13 cellular contexts compared by ENCODE assay signal in genomic region chr19:2394669-2395292, GRCh38. TPM values are rescaled to one million over a fixed set of nuclear protein-coding genes. Genes with fewer than 3 reads are reported as not detected.
DNase-seq lines count a peak whose midpoint lies in the region; ATAC-seq and TF ChIP-seq lines count a peak whose summit lies in the region.
"Had no signal": no experiment of that assay in that cellular context is flagged by ENCODE, and none has a peak within 500 bp of the region (broad histone marks: within the 10 kb centered on the region; RNA-seq: fewer than 3 reads in every experiment).

No MANE protein-coding gene starts in this region.

- TF ChIP-seq CTCF in CD8-positive, alpha-beta T cell (IDR thresholded peaks at IDR 0.05) = no peak

- in situ Hi-C loops in G401 (cut with HindIII; ENCODE audit: low sequenced_read_pairs) = no loop called here

- H3K4me3 Mint-ChIP-seq in CD8-positive, alpha-beta T cell = peak overlapping the region; percentile 83
- H3K4me3 Mint-ChIP-seq in T-cell = peak overlapping the region; percentile 21 to 45 (median 25)

- H3K27me3 ChIP-seq in CD8-positive, alpha-beta T cell (ENCODE audit: insufficient read depth, low read length) = no peaks in the 10 kb centered on the region
- H3K27me3 ChIP-seq in mononuclear cell (ENCODE audit: insufficient read depth, low read length) = no peaks in the 10 kb centered on the region

- H3K9me3 Mint-ChIP-seq in CD8-positive, alpha-beta T cell = no peaks in the 10 kb centered on the region
- H3K9me3 Mint-ChIP-seq in T-cell = no peaks in the 10 kb centered on the region
- H3K9me3 Mint-ChIP-seq: CD4-positive, CD25-positive, alpha-beta regulatory T cell had no signal

- H3K4me1 Mint-ChIP-seq in CD8-positive, alpha-beta T cell (ENCODE audit: low read depth) = peaks cover 12% of the 10 kb centered on the region
- peaks cover 2 to 6% (median 3%) of the 10 kb centered on the region in 3 donors for H3K4me1 Mint-ChIP-seq in T-cell

- DNase-seq in CD8-positive, alpha-beta T cell = no peak
- DNase-seq in T-cell = no peak
- no peak for DNase-seq in activated CD4-positive, alpha-beta T cell treated with anti-CD3 and anti-CD28 coated beads for 1 hour
- no peak for DNase-seq in glomerular visceral epithelial cell (ENCODE audit: extremely low spot score)
- DNase-seq in G401 (ENCODE audit: low spot score) = no peak
- DNase-seq: activated CD4-positive, alpha-beta T cell treated with anti-CD3 and anti-CD28 coated beads, Interleukin-2, amount 50 U/mL, for 4 hours; hippocampal formation; NCI-H2171 treated with DMSO at 0.1 percent for 48 hours; SHP77 had no signal

- no peak overlapping the region for H3K4me3 ChIP-seq in CD8-positive, alpha-beta T cell (ENCODE audit: low read depth, low read length)
- H3K4me3 ChIP-seq in mononuclear cell (ENCODE audit: low read length) = peak overlapping the region; percentile 29

- POLR2A ChIA-PET in CD8-positive, alpha-beta T cell (lab: Charles Lee) = interaction anchor here (0.6 to 2.0 kb wide), 4 partner anchors 15 to 124 kb away, joined by 3 to 6 read pairs (median 4); partner anchors contain the start of genes LSM7 and SPPL2B
- POLR2A ChIA-PET in T-cell (lab: Charles Lee) = no interaction called here

- no peaks in the 10 kb centered on the region for H3K36me3 ChIP-seq in CD8-positive, alpha-beta T cell (ENCODE audit: insufficient read depth, low read length)

- peak overlapping the region; percentile 91 for H3K27ac Mint-ChIP-seq in CD8-positive, alpha-beta T cell
- no peak overlapping the region for H3K27ac Mint-ChIP-seq in T-cell

- H3K36me3 Mint-ChIP-seq in CD8-positive, alpha-beta T cell = no peaks in the 10 kb centered on the region
- no peaks in the 10 kb centered on the region for H3K36me3 Mint-ChIP-seq in T-cell
- H3K36me3 Mint-ChIP-seq: CD4-positive, CD25-positive, alpha-beta regulatory T cell had no signal

- no peaks in the 10 kb centered on the region for H3K9me3 ChIP-seq in CD8-positive, alpha-beta T cell (ENCODE audit: low read length)
- H3K9me3 ChIP-seq in mononuclear cell (ENCODE audit: low read depth, low read length) = no peaks in the 10 kb centered on the region

- CTCF ChIA-PET in CD8-positive, alpha-beta T cell (lab: Charles Lee) = interaction anchor here (0.5 to 5.2 kb wide), 11 partner anchors 14 to 709 kb away, joined by 3 to 60 read pairs (median 3); no protein-coding TSS in a partner anchor
- CTCF ChIA-PET in T-cell (lab: Charles Lee) = interaction anchor here in 1 of 2 donors (0.5 to 0.9 kb wide), 6 partner anchors 32 to 618 kb away, joined by 3 to 5 read pairs (median 3); partner anchors contain the start of genes GADD45B, PLEKHJ1 and TIMM13

- intact Hi-C loops in CD8-positive, alpha-beta T cell (cut with DNase I, micrococcal nuclease) = loop anchor here in 1 of 2 experiments (5.0 kb wide), 1 partner anchor 218 kb away; no protein-coding TSS in a partner anchor

- no peaks in the 10 kb centered on the region for H3K4me1 ChIP-seq in CD8-positive, alpha-beta T cell (ENCODE audit: insufficient read depth, low read length)
- peaks cover 19% of the 10 kb centered on the region for H3K4me1 ChIP-seq in mononuclear cell (ENCODE audit: insufficient read depth, low read length)

- H3K27ac ChIP-seq in CD8-positive, alpha-beta T cell (ENCODE audit: low read depth, low read length) = no peak overlapping the region

- peaks cover 1% of the 10 kb centered on the region for H3K27me3 Mint-ChIP-seq in CD8-positive, alpha-beta T cell (ENCODE audit: low read depth)
- peaks cover 0 to 7% of the 10 kb centered on the region in 2 donors for H3K27me3 Mint-ChIP-seq in T-cell

- peak; percentile 53 for ATAC-seq in CD8-positive, alpha-beta T cell
- peak; percentile 31 for ATAC-seq in HG03520 (IDR thresholded peaks at IDR 0.05; ENCODE audit: unreplicated experiment)
- ATAC-seq in T-cell (replicated peaks in 1 of 4) = peak in 1 of 4 experiments; percentile 26
- ATAC-seq in HG02642 (IDR thresholded peaks at IDR 0.05; ENCODE audit: poor library complexity, unreplicated experiment) = no peak

RNA-seq across cellular contexts. Expression of gene TIMM13, which starts 32.6 kb away (rescaled TPM):
- total RNA-seq in CD8-positive, alpha-beta T cell = 10 to 100 TPM; 21.5 to 24.4 TPM
- total RNA-seq in T-cell (10 to 100 TPM; 22.4 to 50.9 (median 33.7) TPM), mononuclear cell (5.8 TPM)
- 79.4 and 104 TPM in 2 replicates for total RNA-seq in G401 (2014; rRNA removed; shearing (Covaris generic))

RNA-seq across cellular contexts. Expression of gene TMPRSS9, which starts 34.7 kb away (rescaled TPM):
- not detected for total RNA-seq in CD8-positive, alpha-beta T cell
- total RNA-seq in T-cell = not detected
- total RNA-seq in mononuclear cell = 0.10 TPM
- total RNA-seq in G401 (2014; rRNA removed; shearing (Covaris generic)) = 0.17 TPM in 1 of 2 replicates, not detected in the other
